ENCODE assay signal across 24 cellular contexts in genomic region chr3:51353566-51354140, GRCh38. TPM values are rescaled to one million over a fixed set of nuclear protein-coding genes. Genes with fewer than 3 reads are reported as not detected.
DNase-seq lines count a peak whose midpoint lies in the region; TF ChIP-seq lines count a peak whose summit lies in the region.
"Had no signal": no experiment of that assay in that cellular context is flagged by ENCODE, and none has a peak within 500 bp of the region (broad histone marks: within the 10 kb centered on the region; RNA-seq: fewer than 3 reads in every experiment).

No MANE protein-coding gene starts in this region.

- no peaks in the 10 kb centered on the region for H3K4me1 ChIP-seq in hepatocyte (ENCODE audit: insufficient read depth)
- H3K4me1 ChIP-seq: A549, uterus had no signal

- H3K4me3 Mint-ChIP-seq in Calu3 (ENCODE audit: low read depth, unreplicated experiment): no peak overlapping the region
- H3K4me3 Mint-ChIP-seq: activated CD4-positive, alpha-beta memory T cell treated with anti-CD3 and anti-CD28 coated beads, Interleukin-2, amount 10 ng/mL, durations not matched to agents 7 days and 5 days; CD8-positive, alpha-beta memory T cell; neural crest cell had no signal

- H4K20me1 ChIP-seq in hepatocyte (ENCODE audit: insufficient read depth, poor library complexity, severe bottlenecking): no peaks in the 10 kb centered on the region

- H3K9me3 ChIP-seq in MG63 (no peaks in the 10 kb centered on the region), hepatocyte (ENCODE audit: low read depth) (no peaks in the 10 kb centered on the region)
- H3K9me3 ChIP-seq: A549, prostate gland, uterus had no signal

- no peaks in the 10 kb centered on the region for H3K9me3 Mint-ChIP-seq in Calu3 (ENCODE audit: low read depth, unreplicated experiment)
- H3K9me3 Mint-ChIP-seq: activated CD4-positive, alpha-beta memory T cell treated with anti-CD3 and anti-CD28 coated beads, Interleukin-2, amount 10 ng/mL, durations not matched to agents 7 days and 5 days; CD8-positive, alpha-beta memory T cell had no signal

- H3K36me3 Mint-ChIP-seq in Calu3 (ENCODE audit: insufficient read depth, unreplicated experiment): no peaks in the 10 kb centered on the region

- H3K36me3 ChIP-seq in MG63 (no peaks in the 10 kb centered on the region), hepatocyte (replicated peaks; ENCODE audit: insufficient read depth, low read depth) (no peaks in the 10 kb centered on the region)
- H3K36me3 ChIP-seq: prostate gland, uterus had no signal

- no peak overlapping the region for H3K27ac Mint-ChIP-seq in Calu3 (ENCODE audit: unreplicated experiment)
- H3K27ac Mint-ChIP-seq: activated CD4-positive, alpha-beta memory T cell treated with anti-CD3 and anti-CD28 coated beads, Interleukin-2, amount 10 ng/mL, durations not matched to agents 7 days and 5 days had no signal

- CTCF ChIA-PET in Calu3 (lab: Charles Lee): no interaction called here

- no peaks in the 10 kb centered on the region for H3K79me2 ChIP-seq in hepatocyte

- intact Hi-C loops in Calu3 (cut with micrococcal nuclease; ENCODE audit: unreplicated experiment): no loop called here

- DNase-seq in activated effector memory CD4-positive, alpha-beta T cell treated with anti-CD3 and anti-CD28 coated beads, Interleukin-2, amount 50 U/mL, for 16 hours: peak; percentile 50
- DNase-seq in activated effector memory CD4-positive, alpha-beta T cell treated with Interleukin-2 at 50 U/mL for 16 hours: no peak
- peak; percentile 67 for DNase-seq in MG63
- DNase-seq in fibroblast of pulmonary artery (ENCODE audit: low read depth): peak; percentile 44
- no peak for DNase-seq in effector CD4-positive, alpha-beta T cell
- no peak for DNase-seq in Calu3
- DNase-seq in caudate nucleus (lab: John Stamatoyannopoulos, UW): no peak
- no peak for DNase-seq in hepatocyte (ENCODE audit: low spot score)
- DNase-seq: activated CD4-positive, alpha-beta memory T cell treated with anti-CD3 and anti-CD28 coated beads, Interleukin-2, amount 10 ng/mL, durations not matched to agents 7 days and 5 days; AML-193; CD8-positive, alpha-beta memory T cell; DMS79; effector memory CD4-positive, alpha-beta T cell; H7; hypothalamus; MM.1S; NCI-H1417 treated with DMSO at 0.1 percent for 48 hours; NCI-H345; stimulated activated CD4-positive, alpha-beta T cell treated with anti-CD3 and anti-CD28 coated beads, Interleukin-4, amount 100 ng/mL, for 4 hours; stimulated activated naive CD4-positive, alpha-beta T cell; uterus had no signal

- no peak overlapping the region for H3K4me2 ChIP-seq in hepatocyte
- H3K4me2 ChIP-seq: A549 had no signal

- TF ChIP-seq CTCF in fibroblast of pulmonary artery (IDR thresholded peaks at IDR 0.05; ENCODE audit: low read length, missing control alignments) (no peak), Calu3 (IDR thresholded peaks at IDR 0.05; ENCODE audit: unreplicated experiment) (no peak), hepatocyte (IDR thresholded peaks at IDR 0.05; ENCODE audit: poor library complexity) (no peak)

- peaks cover 11% of the 10 kb centered on the region for H3K4me1 Mint-ChIP-seq in Calu3 (ENCODE audit: low read depth, unreplicated experiment)
- H3K4me1 Mint-ChIP-seq: activated CD4-positive, alpha-beta memory T cell treated with anti-CD3 and anti-CD28 coated beads, Interleukin-2, amount 10 ng/mL, durations not matched to agents 7 days and 5 days; CD8-positive, alpha-beta memory T cell; neural crest cell had no signal

- WGBS in hepatocyte (ENCODE audit: low lambda C conversion rate, missing lambda C conversion rate): 74% methylated on average over 1 of the region's 1 CpG

- H3K27me3 ChIP-seq in MG63 (no peaks in the 10 kb centered on the region), hepatocyte (no peaks in the 10 kb centered on the region)
- H3K27me3 ChIP-seq: uterus had no signal

- no peaks in the 10 kb centered on the region for H3K27me3 Mint-ChIP-seq in Calu3 (ENCODE audit: unreplicated experiment)
- H3K27me3 Mint-ChIP-seq: activated CD4-positive, alpha-beta memory T cell treated with anti-CD3 and anti-CD28 coated beads, Interleukin-2, amount 10 ng/mL, durations not matched to agents 7 days and 5 days had no signal

- no TSS peak for BruUV-seq in Calu3 (replicated peaks; lab: Mats Ljungman, UMichigan)

- no peak overlapping the region for H3K4me3 ChIP-seq in MG63
- no peak overlapping the region for H3K4me3 ChIP-seq in fibroblast of pulmonary artery (replicated peaks; ENCODE audit: low read depth, low read length)
- H3K4me3 ChIP-seq in hepatocyte: no peak overlapping the region
- H3K4me3 ChIP-seq: A549, prostate gland, uterus had no signal

- H2AFZ ChIP-seq in hepatocyte: no peak overlapping the region

- H3K9me2 ChIP-seq in hepatocyte (replicated peaks; ENCODE audit: insufficient read depth): no peaks in the 10 kb centered on the region

- H3K27ac ChIP-seq in caudate nucleus (ENCODE audit: low read depth, low read length) (no peak overlapping the region), hepatocyte (no peak overlapping the region)
- H3K27ac ChIP-seq: A549, prostate gland, uterus had no signal

RNA-seq across cellular contexts. Expression of gene MANF, which starts 31.4 kb away (rescaled TPM):
- total RNA-seq in MG63 (2014; rRNA removed; shearing (Covaris generic); ENCODE audit: low replicate concordance): 94.0 and 129 TPM in 2 replicates
- total RNA-seq in Calu3 (2022): 140 and 176 TPM in 2 replicates
- total RNA-seq in hepatocyte: 173 and 178 TPM in 2 replicates
- 224 and 225 TPM in 2 replicates for polyA plus RNA-seq in hepatocyte

RNA-seq across cellular contexts. Expression of gene RBM15B, which starts 37.4 kb away (rescaled TPM):
- 24.6 and 25.2 TPM in 2 replicates for total RNA-seq in MG63 (2014; rRNA removed; shearing (Covaris generic); ENCODE audit: low replicate concordance)
- total RNA-seq in Calu3 (2022) (40.6 and 43.8 TPM in 2 replicates), hepatocyte (28.6 and 31.0 TPM in 2 replicates)
- polyA plus RNA-seq in hepatocyte: 30.6 and 33.3 TPM in 2 replicates

Comparison
In these comparisons a context has a peak if more than half of its experiments do, and no peak if none do; other contexts are left out.
1. DNase-seq: peak in activated effector memory CD4-positive, alpha-beta T cell treated with anti-CD3 and anti-CD28 coated beads, Interleukin-2, amount 50 U/mL, for 16 hours (single experiment), MG63 (single experiment) and fibroblast of pulmonary artery (single experiment); none in activated effector memory CD4-positive, alpha-beta T cell treated with Interleukin-2 at 50 U/mL for 16 hours (single experiment), effector CD4-positive, alpha-beta T cell (single experiment), Calu3 (single experiment), caudate nucleus (0 of 61) and hepatocyte (single experiment).